12 cellular contexts compared by ENCODE assay signal in genomic region chr7:46930336-46930735, GRCh38.
DNase-seq lines count a peak whose midpoint lies in the region; ATAC-seq and TF ChIP-seq lines count a peak whose summit lies in the region.
"Had no signal": no experiment of that assay in that cellular context is flagged by ENCODE, and none has a peak within 500 bp of the region (broad histone marks: within the 10 kb centered on the region; RNA-seq: fewer than 3 reads in every experiment).

No MANE protein-coding gene starts in this region.

- no peak for TF ChIP-seq POLR2A in transverse colon (IDR thresholded peaks at IDR 0.05)

- H3K9me3 ChIP-seq in hepatocyte (ENCODE audit: low read depth) = no peaks in the 10 kb centered on the region
- H3K9me3 ChIP-seq in transverse colon = no peaks in the 10 kb centered on the region
- no peaks in the 10 kb centered on the region for H3K9me3 ChIP-seq in effector memory CD4-positive, alpha-beta T cell (ENCODE audit: control insufficient read depth, low read length)

- no peak for TF ChIP-seq EP300 in transverse colon (IDR thresholded peaks at IDR 0.05; ENCODE audit: low read depth)

- ATAC-seq in HG02870 (IDR thresholded peaks at IDR 0.05; ENCODE audit: unreplicated experiment) = peak; percentile 45
- ATAC-seq in GM21526 (IDR thresholded peaks at IDR 0.05; ENCODE audit: low FRiP score, unreplicated experiment) = no peak
- ATAC-seq: activated CD8-positive, alpha-beta memory T cell treated with anti-CD3 and anti-CD28 coated beads, Interleukin-2, amount 10 ng/mL, durations not matched to agents 7 days and 5 days; CD8-positive, alpha-beta T cell had no signal

- TF ChIP-seq CTCF in hepatocyte (IDR thresholded peaks at IDR 0.05; ENCODE audit: poor library complexity) (no peak), transverse colon (IDR thresholded peaks at IDR 0.05) (no peak)

- H2AFZ ChIP-seq in ACC112 (ENCODE audit: low read length, unreplicated experiment) (peak overlapping the region; percentile 10), hepatocyte (no peak overlapping the region)

- H3K79me2 ChIP-seq in ACC112 (ENCODE audit: control insufficient read depth, insufficient read depth, low read length, unreplicated experiment) (no peaks in the 10 kb centered on the region), hepatocyte (no peaks in the 10 kb centered on the region)

- intact Hi-C loops in transverse colon (cut with DNase I; ENCODE audit: low total_unique reads) = no loop called here

- peak overlapping the region; percentile 47 for H3K27ac ChIP-seq in ACC112 (ENCODE audit: low read depth, low read length)
- H3K27ac ChIP-seq in hepatocyte = peak overlapping the region; percentile 58
- H3K27ac ChIP-seq in transverse colon = no peak overlapping the region
- H3K27ac ChIP-seq in effector memory CD4-positive, alpha-beta T cell (ENCODE audit: insufficient read depth, low read length, poor library complexity, severe bottlenecking) = no peak overlapping the region

- H3K4me3 ChIP-seq in ACC112 (ENCODE audit: low read depth, low read length) (no peak overlapping the region), hepatocyte (no peak overlapping the region), transverse colon (no peak overlapping the region)
- H3K4me3 ChIP-seq in effector memory CD4-positive, alpha-beta T cell (ENCODE audit: insufficient read depth, low read depth, low read length, poor library complexity, severe bottlenecking) = no peak overlapping the region

- no peaks in the 10 kb centered on the region for H3K36me3 ChIP-seq in ACC112 (ENCODE audit: insufficient read depth, low read length)
- no peaks in the 10 kb centered on the region for H3K36me3 ChIP-seq in hepatocyte (replicated peaks; ENCODE audit: insufficient read depth, low read depth)
- no peaks in the 10 kb centered on the region for H3K36me3 ChIP-seq in transverse colon
- no peaks in the 10 kb centered on the region for H3K36me3 ChIP-seq in effector memory CD4-positive, alpha-beta T cell (ENCODE audit: control insufficient read depth, insufficient read depth, low read length)

- H4K20me1 ChIP-seq in hepatocyte (ENCODE audit: insufficient read depth, poor library complexity, severe bottlenecking) = no peaks in the 10 kb centered on the region

- 71% methylated on average over 3 of the region's 3 CpGs for WGBS in hepatocyte (ENCODE audit: low lambda C conversion rate, missing lambda C conversion rate)
- 67 to 74% methylated on average over 3 of the region's 3 CpGs for WGBS in transverse colon (ENCODE audit: low coverage in 1 of 2), 2 donors

- no peaks in the 10 kb centered on the region for H3K9me2 ChIP-seq in hepatocyte (replicated peaks; ENCODE audit: insufficient read depth)

- H3K4me1 ChIP-seq in ACC112 (ENCODE audit: control insufficient read depth, insufficient read depth, low read length, unreplicated experiment) (peaks cover 45% of the 10 kb centered on the region), hepatocyte (ENCODE audit: insufficient read depth) (peaks cover 35% of the 10 kb centered on the region), transverse colon (no peaks in the 10 kb centered on the region)
- H3K4me1 ChIP-seq in effector memory CD4-positive, alpha-beta T cell (ENCODE audit: control insufficient read depth, insufficient read depth, low read length, poor library complexity, severe bottlenecking) = no peaks in the 10 kb centered on the region

- in situ Hi-C loops in transverse colon (cut with MboI; ENCODE audit: low pct_ligation_motif_present in 1 of 4, low pct_unique_long_range_greater_than_20kb in 1 of 4, low sequenced_read_pairs in 3 of 4) = loop anchor here in 1 of 4 donors (25.0 kb wide), 1 partner anchor 107 kb away; no protein-coding TSS in a partner anchor

- H3K27me3 ChIP-seq in ACC112 (ENCODE audit: insufficient read depth, low read length) (no peaks in the 10 kb centered on the region), hepatocyte (no peaks in the 10 kb centered on the region), transverse colon (no peaks in the 10 kb centered on the region)
- H3K27me3 ChIP-seq in effector memory CD4-positive, alpha-beta T cell (replicated peaks; ENCODE audit: control insufficient read depth, insufficient read depth, low read length, poor library complexity, severe bottlenecking) = no peaks in the 10 kb centered on the region

- H3K4me2 ChIP-seq in hepatocyte = no peak overlapping the region

- DNase-seq in amniotic epithelial cell (ENCODE audit: low read depth) (peak; percentile 98), hepatocyte (ENCODE audit: low spot score) (peak; percentile 75), transverse colon (no peak), NCI-H2029 (lab: John Stamatoyannopoulos, UW) (no peak)
- DNase-seq in effector memory CD4-positive, alpha-beta T cell = no peak
- DNase-seq: activated CD8-positive, alpha-beta memory T cell treated with anti-CD3 and anti-CD28 coated beads, Interleukin-2, amount 10 ng/mL, durations not matched to agents 7 days and 5 days; CD8-positive, alpha-beta T cell; immature natural killer cell; KG1 had no signal

Comparison
In these comparisons a context has a peak if more than half of its experiments do, and no peak if none do; other contexts are left out.
1. H3K27ac ChIP-seq: peak in ACC112 (single experiment) and hepatocyte (single experiment); none in transverse colon (0 of 4) and effector memory CD4-positive, alpha-beta T cell (single experiment).
2. DNase-seq: peak in amniotic epithelial cell (single experiment) and hepatocyte (single experiment); none in transverse colon (single experiment), effector memory CD4-positive, alpha-beta T cell (0 of 3) and NCI-H2029 (single experiment).